ENCODE assay signal across 21 cellular contexts in genomic region chr4:182536221-182536620, GRCh38.
"Had no signal": no experiment of that assay in that cellular context is flagged by ENCODE, and none has a peak within 500 bp of the region (broad histone marks: within the 10 kb centered on the region; RNA-seq: fewer than 3 reads in every experiment).

No MANE protein-coding gene starts in this region.

- H3K27me3 Mint-ChIP-seq: activated CD4-positive, alpha-beta T cell treated with anti-CD3 and anti-CD28 coated beads, Interleukin-2, amount 10 ng/mL, durations not matched to agents 7 days and 5 days; activated naive CD8-positive, alpha-beta T cell; memory B cell had no signal

- H3K4me3 ChIP-seq: heart left ventricle, upper lobe of right lung had no signal

- H3K9me3 Mint-ChIP-seq: activated CD4-positive, alpha-beta T cell treated with anti-CD3 and anti-CD28 coated beads, Interleukin-2, amount 10 ng/mL, durations not matched to agents 7 days and 5 days; activated T-cell treated with anti-CD3 and anti-CD28 coated beads, Interleukin-2, amount 50 U/mL, for 72 hours; memory B cell; naive thymus-derived CD8-positive, alpha-beta T cell had no signal

- H3K9me3 ChIP-seq: heart left ventricle, upper lobe of right lung had no signal

- H3K27ac Mint-ChIP-seq: activated CD4-positive, alpha-beta T cell treated with anti-CD3 and anti-CD28 coated beads, Interleukin-2, amount 10 ng/mL, durations not matched to agents 7 days and 5 days; activated naive CD8-positive, alpha-beta T cell; activated T-cell treated with anti-CD3 and anti-CD28 coated beads, Interleukin-2, amount 50 U/mL, for 72 hours; memory B cell; naive thymus-derived CD8-positive, alpha-beta T cell had no signal

- H3K4me1 ChIP-seq: heart left ventricle, upper lobe of right lung had no signal

- H3K27ac ChIP-seq: brain microvascular endothelial cell, heart left ventricle, upper lobe of right lung had no signal

- H3K36me3 Mint-ChIP-seq: activated naive CD8-positive, alpha-beta T cell; memory B cell; naive thymus-derived CD8-positive, alpha-beta T cell had no signal

- ATAC-seq: activated T-cell treated with anti-CD3 and anti-CD28 coated beads, Interleukin-2, amount 50 U/mL, for 72 hours; heart left ventricle; left lobe of liver; naive thymus-derived CD8-positive, alpha-beta T cell; right cardiac atrium; stimulated activated naive CD8-positive, alpha-beta T cell treated with anti-CD3 and anti-CD28 coated beads, Interleukin-15, Interleukin-2, amounts not matched to agents 100 U/mL and 50 U/mL, for 24 hours; upper lobe of right lung had no signal

- H3K4me1 Mint-ChIP-seq: activated CD4-positive, alpha-beta T cell treated with anti-CD3 and anti-CD28 coated beads, Interleukin-2, amount 10 ng/mL, durations not matched to agents 7 days and 5 days; memory B cell; naive thymus-derived CD8-positive, alpha-beta T cell had no signal

- H3K36me3 ChIP-seq: brain microvascular endothelial cell, heart left ventricle, upper lobe of right lung had no signal

- H3K27me3 ChIP-seq: brain microvascular endothelial cell, heart left ventricle, upper lobe of right lung had no signal

- H3K4me3 Mint-ChIP-seq: activated CD4-positive, alpha-beta T cell treated with anti-CD3 and anti-CD28 coated beads, Interleukin-2, amount 10 ng/mL, durations not matched to agents 7 days and 5 days; activated naive CD8-positive, alpha-beta T cell; activated T-cell treated with anti-CD3 and anti-CD28 coated beads, Interleukin-2, amount 50 U/mL, for 72 hours; memory B cell; naive thymus-derived CD8-positive, alpha-beta T cell had no signal

- DNase-seq: activated CD4-positive, alpha-beta T cell treated with anti-CD3 and anti-CD28 coated beads, Interleukin-2, amount 10 ng/mL, durations not matched to agents 7 days and 5 days; activated CD8-positive, alpha-beta memory T cell treated with anti-CD3 and anti-CD28 coated beads, Interleukin-2, amount 50 U/mL, for 48 hours; activated gamma-delta T cell; activated T-cell treated with anti-CD3 and anti-CD28 coated beads, Interleukin-2, amount 50 U/mL, for 72 hours; amniotic stem cell; brain microvascular endothelial cell; cortex of kidney; effector CD8-positive, alpha-beta T cell; foreskin melanocyte; heart left ventricle; naive thymus-derived CD8-positive, alpha-beta T cell; posterior cingulate gyrus; small intestine; stimulated activated CD4-positive, alpha-beta T cell treated with anti-CD3 and anti-CD28 coated beads, Interleukin-4, amount 100 ng/mL, for 4 hours; stimulated activated naive CD8-positive, alpha-beta T cell treated with anti-CD3 and anti-CD28 coated beads, Interleukin-15, Interleukin-2, amounts not matched to agents 100 U/mL and 50 U/mL, for 24 hours; upper lobe of right lung had no signal

- FAIRE-seq: keratinocyte had no signal
